In genomic region chr20:20241966-20242365, GRCh38 we compare ENCODE assay signal across 22 cellular contexts.
A peak's percentile ranks its signal among the peaks of the same experiment; 100 is the strongest.
DNase-seq lines count a peak whose midpoint lies in the region; ATAC-seq lines count a peak whose summit lies in the region.
"Had no signal": no experiment of that assay in that cellular context is flagged by ENCODE, and none has a peak within 500 bp of the region (broad histone marks: within the 10 kb centered on the region; RNA-seq: fewer than 3 reads in every experiment).

No MANE protein-coding gene starts in this region.

- H3K4me3 Mint-ChIP-seq in activated T-cell treated with anti-CD3 and anti-CD28 coated beads, Interleukin-2, amount 50 U/mL, for 72 hours = no peak overlapping the region
- H3K4me3 Mint-ChIP-seq: memory B cell, naive B cell, T-helper 17 cell had no signal

- in situ Hi-C loops in GM23248 (cut with MboI) = loop anchor here (25.0 kb wide), 1 partner anchor 555 kb away; no protein-coding TSS in a partner anchor

- no peaks in the 10 kb centered on the region for H3K4me1 Mint-ChIP-seq in activated T-cell treated with anti-CD3 and anti-CD28 coated beads, Interleukin-2, amount 50 U/mL, for 72 hours (ENCODE audit: low read depth)

- no peaks in the 10 kb centered on the region for H3K36me3 ChIP-seq in GM23248 (ENCODE audit: low read depth)
- H3K36me3 ChIP-seq: BLaER1, brain microvascular endothelial cell, colonic mucosa had no signal

- H3K36me3 Mint-ChIP-seq in activated T-cell treated with anti-CD3 and anti-CD28 coated beads, Interleukin-2, amount 50 U/mL, for 72 hours (ENCODE audit: insufficient read depth in 2 of 2) = peaks cover 0 to 3% of the 10 kb centered on the region in 2 donors

- peak; percentile 58 for DNase-seq in NCI-H510A treated with DMSO at 0.1 percent for 48 hours (lab: John Stamatoyannopoulos, UW)
- no peak for DNase-seq in NCI-H510A (lab: John Stamatoyannopoulos, UW)
- peak; percentile 58 to 87 for DNase-seq in NCI-H2081 (lab: John Stamatoyannopoulos, UW)
- peak; percentile 93 for DNase-seq in NCI-H748 (lab: John Stamatoyannopoulos, UW; ENCODE audit: unreplicated experiment)
- no peak for DNase-seq in posterior vena cava (ENCODE audit: low spot score)
- DNase-seq in Right ventricle myocardium inferior (ENCODE audit: missing footprints) = no peak
- DNase-seq in GM23248 = no peak
- no peak for DNase-seq in activated T-cell treated with anti-CD3 and anti-CD28 coated beads, Interleukin-2, amount 50 U/mL, for 72 hours
- DNase-seq: activated effector memory CD4-positive, alpha-beta T cell treated with anti-CD3 and anti-CD28 coated beads, Interleukin-2, amount 50 U/mL, for 16 hours; brain microvascular endothelial cell; Calu3; colonic mucosa; GF-D8; naive B cell; NCI-H526 treated with DMSO at 0.1 percent for 48 hours; PC-3; stimulated activated CD4-positive, alpha-beta T cell treated with anti-CD3 and anti-CD28 coated beads, Interleukin-15, amount 100 ng/mL, for 24 hours; T-helper 17 cell had no signal

- no peaks in the 10 kb centered on the region for H3F3A ChIP-seq in GM23248 (ENCODE audit: insufficient read depth)

- no peak overlapping the region for H3K9ac ChIP-seq in GM23248
- H3K9ac ChIP-seq: BLaER1 had no signal

- no peak overlapping the region for H3K27ac Mint-ChIP-seq in activated T-cell treated with anti-CD3 and anti-CD28 coated beads, Interleukin-2, amount 50 U/mL, for 72 hours
- H3K27ac Mint-ChIP-seq: memory B cell, naive B cell, T-helper 17 cell had no signal

- peaks cover 13% of the 10 kb centered on the region for H3K27me3 Mint-ChIP-seq in activated T-cell treated with anti-CD3 and anti-CD28 coated beads, Interleukin-2, amount 50 U/mL, for 72 hours (ENCODE audit: low read depth)

- H4K20me1 ChIP-seq in GM23248 (ENCODE audit: insufficient read depth) = no peaks in the 10 kb centered on the region
- H4K20me1 ChIP-seq: BLaER1 had no signal

- no peaks in the 10 kb centered on the region for H3K9me3 ChIP-seq in GM23248 (ENCODE audit: low read depth)
- H3K9me3 ChIP-seq: colonic mucosa had no signal

- H3K27me3 ChIP-seq in GM23248 (replicated peaks; ENCODE audit: insufficient read depth) = 0 out of 2 replicates have a peak, but pooled peaks cover 4% of the 10 kb centered on the region
- H3K27me3 ChIP-seq: BLaER1, brain microvascular endothelial cell, colonic mucosa had no signal

- H3K9me3 Mint-ChIP-seq in activated T-cell treated with anti-CD3 and anti-CD28 coated beads, Interleukin-2, amount 50 U/mL, for 72 hours = peaks cover 0 to 7% of the 10 kb centered on the region in 2 donors

- no peak overlapping the region for H3K27ac ChIP-seq in GM23248
- H3K27ac ChIP-seq: BLaER1, brain microvascular endothelial cell, colonic mucosa, VCaP had no signal

- H2AFZ ChIP-seq in GM23248 = no peak overlapping the region

- WGBS in GM23248 (ENCODE audit: low coverage in 1 of 2, low lambda C conversion rate in 2 of 2, missing lambda C conversion rate in 2 of 2), 2 experiments = 45 to 58% methylated on average over 1 of the region's 1 CpG

- no peaks in the 10 kb centered on the region for H3K79me2 ChIP-seq in GM23248 (ENCODE audit: insufficient read depth)

- no peak overlapping the region for H3K4me3 ChIP-seq in GM23248
- H3K4me3 ChIP-seq: BLaER1, colonic mucosa had no signal

- no peaks in the 10 kb centered on the region for H3K4me1 ChIP-seq in GM23248 (ENCODE audit: insufficient read depth)
- H3K4me1 ChIP-seq: BLaER1, colonic mucosa had no signal

- no peak for ATAC-seq in Right ventricle myocardium inferior
- ATAC-seq in activated T-cell treated with anti-CD3 and anti-CD28 coated beads, Interleukin-2, amount 50 U/mL, for 72 hours (replicated peaks in 1 of 2) = no peak
- ATAC-seq: PC-3, sciatic nerve, T-helper 17 cell had no signal

- no peaks in the 10 kb centered on the region for H3K9me2 ChIP-seq in GM23248 (ENCODE audit: insufficient read depth)

- no peak overlapping the region for H3K4me2 ChIP-seq in GM23248 (ENCODE audit: unreplicated experiment)
- H3K4me2 ChIP-seq: BLaER1 had no signal

- intact Hi-C loops in posterior vena cava (cut with DNase I) = no loop called here
- intact Hi-C loops in Right ventricle myocardium inferior (cut with DNase I) = no loop called here

Comparison
In these comparisons a context has a peak if more than half of its experiments do, and no peak if none do; other contexts are left out.
1. DNase-seq: peak in NCI-H510A treated with DMSO at 0.1 percent for 48 hours (single experiment), NCI-H2081 (2 of 2) and NCI-H748 (single experiment); none in NCI-H510A (single experiment), posterior vena cava (single experiment), Right ventricle myocardium inferior (single experiment), GM23248 (single experiment) and activated T-cell treated with anti-CD3 and anti-CD28 coated beads, Interleukin-2, amount 50 U/mL, for 72 hours (0 of 2).